ENCODE assay signal across 8 cellular contexts in the genomic region with DNA sequence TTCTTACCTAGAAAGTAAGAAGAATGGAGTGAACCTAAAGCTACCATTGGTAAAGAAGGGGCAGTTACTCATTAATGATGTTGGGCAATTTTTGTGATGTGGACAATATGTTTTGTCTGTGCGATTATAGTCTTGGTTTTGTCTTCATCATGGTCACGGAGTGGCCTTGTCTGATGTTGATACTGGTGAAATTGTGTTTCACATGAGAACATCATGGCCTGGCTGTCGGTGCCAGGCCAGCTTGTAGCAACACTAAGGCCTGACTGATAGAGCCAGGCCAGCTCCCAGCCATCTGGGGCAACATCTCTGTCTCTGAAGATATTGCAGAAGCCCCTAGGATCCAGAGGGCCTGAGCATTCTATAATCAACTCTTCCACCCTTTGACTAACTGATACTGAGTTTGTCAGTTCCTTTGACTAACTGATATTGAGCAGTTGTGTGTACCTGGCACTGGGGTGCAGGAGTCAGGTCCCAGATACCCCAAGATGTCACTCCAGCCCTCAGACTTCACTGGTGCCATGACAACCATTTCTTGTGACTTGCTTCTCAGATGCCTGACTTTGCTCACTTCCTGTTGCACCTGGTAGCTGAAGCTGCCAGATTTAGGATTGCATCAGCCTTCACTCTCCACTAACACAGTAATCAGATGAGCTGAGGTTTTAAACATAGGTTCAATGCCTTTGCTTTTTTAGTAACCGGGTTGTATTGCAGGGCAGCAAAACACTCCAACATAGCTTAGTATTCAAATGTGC.
DNase-seq lines count a peak whose midpoint lies in the region; ATAC-seq and TF ChIP-seq lines count a peak whose summit lies in the region.

No MANE protein-coding gene starts in this region.

- ATAC-seq in HG02943 (IDR thresholded peaks at IDR 0.05; ENCODE audit: low read depth, unreplicated experiment) = peak; percentile 79
- peak in 1 of 2 donors; percentile 41 for ATAC-seq in natural killer cell treated with Interleukin-12 subunit alpha and Interleukin-12 subunit beta and Interleukin-15 and Interleukin-18, amount 100 ng/mL, for 72 hours
- ATAC-seq in omental fat pad (ENCODE audit: low FRiP score) = no peak

- H2AFZ ChIP-seq in smooth muscle cell (ENCODE audit: low read depth) = no peak overlapping the region

- no peaks in the 10 kb centered on the region for H3K27me3 Mint-ChIP-seq in activated T-cell treated with anti-CD3 and anti-CD28 coated beads, Interleukin-2, amount 50 U/mL, for 24 hours
- H3K27me3 Mint-ChIP-seq in T-helper 1 cell treated with Interleukin-12 subunit alpha and Interleukin-12 subunit beta and Interleukin-4 antibody, amounts not matched to agents 30 μg/mL and 1 μg/mL, for 36 hours (ENCODE audit: low read depth) = no peaks in the 10 kb centered on the region
- no peaks in the 10 kb centered on the region for H3K27me3 Mint-ChIP-seq in natural killer cell treated with Interleukin-12 subunit alpha and Interleukin-12 subunit beta and Interleukin-15 and Interleukin-18, amount 100 ng/mL, for 72 hours

- TF ChIP-seq CTCF in smooth muscle cell (IDR thresholded peaks at IDR 0.05; ENCODE audit: borderline replicate concordance, insufficient read depth, poor library complexity, severe bottlenecking) (no peak), BE2C (IDR thresholded peaks at IDR 0.05; ENCODE audit: low read depth, low read length) (no peak), omental fat pad (IDR thresholded peaks at IDR 0.05) (no peak)

- H3K36me3 ChIP-seq in smooth muscle cell (ENCODE audit: low read depth) = peaks cover 5% of the 10 kb centered on the region
- H3K36me3 ChIP-seq in BE2C = no peaks in the 10 kb centered on the region

- no peak overlapping the region for H3K27ac ChIP-seq in smooth muscle cell (ENCODE audit: low read depth)

- no peaks in the 10 kb centered on the region for H3F3A ChIP-seq in smooth muscle cell (ENCODE audit: low read depth)

- no peak for DNase-seq in activated T-cell treated with anti-CD3 and anti-CD28 coated beads, Interleukin-2, amount 50 U/mL, for 24 hours
- no peak for DNase-seq in activated T-cell treated with anti-CD3 and anti-CD28 coated beads, Interleukin-2, amount 50 U/mL, for 48 hours
- no peak for DNase-seq in natural killer cell treated with Interleukin-12 subunit alpha and Interleukin-12 subunit beta and Interleukin-15 and Interleukin-18, amount 100 ng/mL, for 72 hours (ENCODE audit: low spot score)
- DNase-seq in smooth muscle cell (lab: John Stamatoyannopoulos, UW; ENCODE audit: unreplicated experiment) (no peak), BE2C (no peak), omental fat pad (ENCODE audit: low spot score) (no peak)

- H3K9me3 Mint-ChIP-seq in activated T-cell treated with anti-CD3 and anti-CD28 coated beads, Interleukin-2, amount 50 U/mL, for 24 hours = peaks cover 15% of the 10 kb centered on the region
- peaks cover 15% of the 10 kb centered on the region for H3K9me3 Mint-ChIP-seq in T-helper 1 cell treated with Interleukin-12 subunit alpha and Interleukin-12 subunit beta and Interleukin-4 antibody, amounts not matched to agents 30 μg/mL and 1 μg/mL, for 36 hours
- H3K9me3 Mint-ChIP-seq in natural killer cell treated with Interleukin-12 subunit alpha and Interleukin-12 subunit beta and Interleukin-15 and Interleukin-18, amount 100 ng/mL, for 72 hours = peaks cover 9% of the 10 kb centered on the region

- no peaks in the 10 kb centered on the region for H3K79me2 ChIP-seq in smooth muscle cell (ENCODE audit: low read depth)

- peaks cover 96% of the 10 kb centered on the region for H3K36me3 Mint-ChIP-seq in activated T-cell treated with anti-CD3 and anti-CD28 coated beads, Interleukin-2, amount 50 U/mL, for 24 hours (ENCODE audit: low read depth)
- peaks cover 48% of the 10 kb centered on the region for H3K36me3 Mint-ChIP-seq in T-helper 1 cell treated with Interleukin-12 subunit alpha and Interleukin-12 subunit beta and Interleukin-4 antibody, amounts not matched to agents 30 μg/mL and 1 μg/mL, for 36 hours (ENCODE audit: low read depth)
- peaks cover 20% of the 10 kb centered on the region for H3K36me3 Mint-ChIP-seq in natural killer cell treated with Interleukin-12 subunit alpha and Interleukin-12 subunit beta and Interleukin-15 and Interleukin-18, amount 100 ng/mL, for 72 hours

- H3K9ac ChIP-seq in smooth muscle cell (ENCODE audit: low read depth) = no peak overlapping the region

- WGBS in smooth muscle cell (ENCODE audit: low lambda C conversion rate) = 91% methylated on average over 4 of the region's 4 CpGs

- H3K4me1 Mint-ChIP-seq in activated T-cell treated with anti-CD3 and anti-CD28 coated beads, Interleukin-2, amount 50 U/mL, for 24 hours (ENCODE audit: low read depth) = peaks cover 40% of the 10 kb centered on the region
- peaks cover 28% of the 10 kb centered on the region for H3K4me1 Mint-ChIP-seq in T-helper 1 cell treated with Interleukin-12 subunit alpha and Interleukin-12 subunit beta and Interleukin-4 antibody, amounts not matched to agents 30 μg/mL and 1 μg/mL, for 36 hours (ENCODE audit: low read depth)
- peaks cover 0 to 8% of the 10 kb centered on the region in 2 donors for H3K4me1 Mint-ChIP-seq in natural killer cell treated with Interleukin-12 subunit alpha and Interleukin-12 subunit beta and Interleukin-15 and Interleukin-18, amount 100 ng/mL, for 72 hours (ENCODE audit: low read depth in 2 of 2)

- H3K27me3 ChIP-seq in smooth muscle cell (ENCODE audit: low read depth) (no peaks in the 10 kb centered on the region), BE2C (no peaks in the 10 kb centered on the region)

- H3K9me3 ChIP-seq in smooth muscle cell (replicated peaks; ENCODE audit: low read depth) (no peaks in the 10 kb centered on the region), BE2C (no peaks in the 10 kb centered on the region)

- H3K27ac Mint-ChIP-seq in activated T-cell treated with anti-CD3 and anti-CD28 coated beads, Interleukin-2, amount 50 U/mL, for 24 hours = peak overlapping the region; percentile 90
- peak overlapping the region; percentile 91 for H3K27ac Mint-ChIP-seq in T-helper 1 cell treated with Interleukin-12 subunit alpha and Interleukin-12 subunit beta and Interleukin-4 antibody, amounts not matched to agents 30 μg/mL and 1 μg/mL, for 36 hours
- peak overlapping the region; percentile 10 to 79 for H3K27ac Mint-ChIP-seq in natural killer cell treated with Interleukin-12 subunit alpha and Interleukin-12 subunit beta and Interleukin-15 and Interleukin-18, amount 100 ng/mL, for 72 hours

- H3K4me1 ChIP-seq in smooth muscle cell (ENCODE audit: low read depth) = no peaks in the 10 kb centered on the region
- no peaks in the 10 kb centered on the region for H3K4me1 ChIP-seq in BE2C

- H3K4me3 ChIP-seq in smooth muscle cell = no peak overlapping the region
- no peak overlapping the region for H3K4me3 ChIP-seq in BE2C (ENCODE audit: low read depth, low read length)

- H3K4me2 ChIP-seq in smooth muscle cell = no peak overlapping the region

- H3K4me3 Mint-ChIP-seq in activated T-cell treated with anti-CD3 and anti-CD28 coated beads, Interleukin-2, amount 50 U/mL, for 24 hours = no peak overlapping the region
- H3K4me3 Mint-ChIP-seq in T-helper 1 cell treated with Interleukin-12 subunit alpha and Interleukin-12 subunit beta and Interleukin-4 antibody, amounts not matched to agents 30 μg/mL and 1 μg/mL, for 36 hours = peak overlapping the region; percentile 14
- no peak overlapping the region for H3K4me3 Mint-ChIP-seq in natural killer cell treated with Interleukin-12 subunit alpha and Interleukin-12 subunit beta and Interleukin-15 and Interleukin-18, amount 100 ng/mL, for 72 hours

- no peaks in the 10 kb centered on the region for H4K20me1 ChIP-seq in smooth muscle cell (ENCODE audit: low read depth)
